ENCODE assay signal across 11 cellular contexts in the genomic region with DNA sequence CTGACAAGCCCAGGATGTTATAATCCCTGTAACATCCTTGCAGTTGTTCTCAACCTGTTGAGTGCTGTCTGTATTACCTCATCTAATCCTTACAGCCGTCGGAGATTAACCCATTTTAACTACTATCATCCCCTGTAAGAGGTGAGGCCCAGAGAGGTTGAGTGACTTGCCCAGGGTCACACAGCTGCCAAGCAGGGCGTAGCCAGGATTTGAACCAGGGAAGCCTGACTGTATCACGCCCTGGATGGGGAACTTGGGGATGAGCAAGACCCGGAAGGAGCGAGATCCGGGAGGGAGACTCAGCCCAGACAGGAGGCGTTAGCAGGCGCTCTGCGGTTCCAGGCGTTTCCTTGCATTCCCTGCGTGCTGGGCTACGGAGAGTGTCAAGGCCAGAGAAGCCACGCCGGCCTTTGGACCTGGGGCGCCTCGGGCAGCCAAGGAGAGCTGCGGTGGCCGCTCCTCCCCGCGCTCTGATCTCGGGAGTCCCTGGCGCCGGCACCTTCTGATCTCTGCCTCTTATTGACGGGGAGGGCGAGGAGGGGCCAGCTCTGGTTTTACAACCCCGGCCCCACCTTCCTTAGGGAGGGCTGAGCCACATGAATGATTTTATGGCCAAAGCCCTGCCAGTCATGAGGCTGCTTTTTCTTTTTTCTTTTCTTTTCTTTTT. TPM values are rescaled to one million over a fixed set of nuclear protein-coding genes. Genes with fewer than 3 reads are reported as not detected.
DNase-seq lines count a peak whose midpoint lies in the region; ATAC-seq and TF ChIP-seq lines count a peak whose summit lies in the region.
"Had no signal": no experiment of that assay in that cellular context is flagged by ENCODE, and none has a peak within 500 bp of the region (broad histone marks: within the 10 kb centered on the region; RNA-seq: fewer than 3 reads in every experiment).

No MANE protein-coding gene starts in this region.

- intact Hi-C loops in lower leg skin (cut with DNase I; ENCODE audit: low total_unique reads) = no loop called here

- peak; percentile 86 for DNase-seq in ACHN
- peak; percentile 100 for DNase-seq in HT-29 (ENCODE audit: low spot score)
- no peak for DNase-seq in coronary artery (ENCODE audit: low spot score)
- DNase-seq in lower leg skin (ENCODE audit: low spot score in 2 of 2) = peak; percentile 37 to 90
- DNase-seq in occipital lobe (lab: John Stamatoyannopoulos, UW) = no peak
- DNase-seq in NCI-H1694 (lab: John Stamatoyannopoulos, UW) = no peak
- no peak for DNase-seq in activated CD8-positive, alpha-beta memory T cell treated with anti-CD3 and anti-CD28 coated beads, Interleukin-2, amount 10 ng/mL, durations not matched to agents 7 days and 5 days
- DNase-seq: activated T-cell treated with anti-CD3 and anti-CD28 coated beads, Interleukin-2, amount 50 U/mL, for 4 hours; hippocampal formation had no signal

- no peak overlapping the region for H3K27ac ChIP-seq in coronary artery
- H3K27ac ChIP-seq: C4-2B had no signal

- H3K4me3 ChIP-seq in coronary artery (peak overlapping the region; percentile 25), lower leg skin (ENCODE audit: low read depth, poor library complexity, severe bottlenecking) (no peak overlapping the region)

- no peak for TF ChIP-seq CTCF in coronary artery (IDR thresholded peaks at IDR 0.05)
- peak in 1 of 3 donors; percentile 11 for TF ChIP-seq CTCF in lower leg skin (IDR thresholded peaks at IDR 0.05)

- no peaks in the 10 kb centered on the region for H3K9me3 Mint-ChIP-seq in activated CD8-positive, alpha-beta memory T cell treated with anti-CD3 and anti-CD28 coated beads, Interleukin-2, amount 10 ng/mL, durations not matched to agents 7 days and 5 days (ENCODE audit: low read depth)
- H3K9me3 Mint-ChIP-seq: activated T-cell treated with anti-CD3 and anti-CD28 coated beads, Interleukin-2, amount 50 U/mL, for 4 hours had no signal

- no peaks in the 10 kb centered on the region for H3K36me3 Mint-ChIP-seq in activated CD8-positive, alpha-beta memory T cell treated with anti-CD3 and anti-CD28 coated beads, Interleukin-2, amount 10 ng/mL, durations not matched to agents 7 days and 5 days

- CTCF ChIA-PET in activated CD8-positive, alpha-beta memory T cell treated with anti-CD3 and anti-CD28 coated beads, Interleukin-2, amount 10 ng/mL, durations not matched to agents 7 days and 5 days (lab: Charles Lee) = no interaction called here

- H3K27me3 Mint-ChIP-seq in activated CD8-positive, alpha-beta memory T cell treated with anti-CD3 and anti-CD28 coated beads, Interleukin-2, amount 10 ng/mL, durations not matched to agents 7 days and 5 days = peaks cover 16% of the 10 kb centered on the region

- no peaks in the 10 kb centered on the region for H3K4me1 Mint-ChIP-seq in activated CD8-positive, alpha-beta memory T cell treated with anti-CD3 and anti-CD28 coated beads, Interleukin-2, amount 10 ng/mL, durations not matched to agents 7 days and 5 days

- ATAC-seq in HG03442 (IDR thresholded peaks at IDR 0.05; ENCODE audit: unreplicated experiment) = no peak
- no peak for ATAC-seq in activated CD8-positive, alpha-beta memory T cell treated with anti-CD3 and anti-CD28 coated beads, Interleukin-2, amount 10 ng/mL, durations not matched to agents 7 days and 5 days
- ATAC-seq: activated T-cell treated with anti-CD3 and anti-CD28 coated beads, Interleukin-2, amount 50 U/mL, for 4 hours had no signal

- H3K4me3 Mint-ChIP-seq in activated CD8-positive, alpha-beta memory T cell treated with anti-CD3 and anti-CD28 coated beads, Interleukin-2, amount 10 ng/mL, durations not matched to agents 7 days and 5 days = no peak overlapping the region
- H3K4me3 Mint-ChIP-seq: activated T-cell treated with anti-CD3 and anti-CD28 coated beads, Interleukin-2, amount 50 U/mL, for 4 hours had no signal

- in situ Hi-C loops in ACHN (cut with HindIII; ENCODE audit: low pct_ligation_motif_present, low pct_unique_long_range_greater_than_20kb, low sequenced_read_pairs) = no loop called here

- WGBS in lower leg skin, 2 donors = 9 to 11% methylated on average over 23 to 27 of the region's 27 CpGs

- no peak overlapping the region for H3K27ac Mint-ChIP-seq in activated CD8-positive, alpha-beta memory T cell treated with anti-CD3 and anti-CD28 coated beads, Interleukin-2, amount 10 ng/mL, durations not matched to agents 7 days and 5 days

- TF ChIP-seq POLR2A in lower leg skin (IDR thresholded peaks at IDR 0.05) = no peak

RNA-seq across cellular contexts. Expression of gene SULT2B1, which starts 6.2 kb away (rescaled TPM):
- 48.6 and 55.3 TPM in 2 replicates for total RNA-seq in HT-29 (2014; rRNA removed; shearing (Covaris generic))
- 100 to 1,000 TPM; 119 to 191 (median 166) TPM for total RNA-seq in lower leg skin
- total RNA-seq in occipital lobe = not detected
- not detected for total RNA-seq in activated CD8-positive, alpha-beta memory T cell treated with anti-CD3 and anti-CD28 coated beads, Interleukin-2, amount 10 ng/mL, durations not matched to agents 7 days and 5 days
- total RNA-seq: activated T-cell treated with anti-CD3 and anti-CD28 coated beads, Interleukin-2, amount 50 U/mL, for 4 hours had no signal

RNA-seq across cellular contexts. Expression of gene LMTK3, which starts 46.5 kb away (rescaled TPM):
- 11.4 and 12.2 TPM in 2 replicates for total RNA-seq in HT-29 (2014; rRNA removed; shearing (Covaris generic))
- total RNA-seq in lower leg skin (1 to 10 TPM; 5.3 to 6.7 (median 5.8) TPM), occipital lobe (9.5 TPM)
- 1 to 10 TPM; 3.5 to 5.3 TPM for total RNA-seq in activated CD8-positive, alpha-beta memory T cell treated with anti-CD3 and anti-CD28 coated beads, Interleukin-2, amount 10 ng/mL, durations not matched to agents 7 days and 5 days

RNA-seq across cellular contexts. Expression of gene SPACA4, which starts 48.4 kb away (rescaled TPM):
- total RNA-seq in HT-29 (2014; rRNA removed; shearing (Covaris generic)) = 2.3 and 3.4 TPM in 2 replicates
- total RNA-seq in lower leg skin = 1 to 10 TPM in 2 of 4 donors, not detected in 2; 1.7 to 2.1 TPM
- total RNA-seq in occipital lobe = not detected
- not detected for total RNA-seq in activated CD8-positive, alpha-beta memory T cell treated with anti-CD3 and anti-CD28 coated beads, Interleukin-2, amount 10 ng/mL, durations not matched to agents 7 days and 5 days
- total RNA-seq: activated T-cell treated with anti-CD3 and anti-CD28 coated beads, Interleukin-2, amount 50 U/mL, for 4 hours had no signal

RNA-seq across cellular contexts. Expression of gene FAM83E, which starts 56.7 kb away (rescaled TPM):
- total RNA-seq in HT-29 (2014; rRNA removed; shearing (Covaris generic)) = 15.9 and 18.5 TPM in 2 replicates
- 1 to 10 TPM in 2 of 4 donors, under 1 TPM in 2; 0.53 to 8.2 (median 3.8) TPM for total RNA-seq in lower leg skin
- 0.47 TPM for total RNA-seq in occipital lobe
- total RNA-seq in activated CD8-positive, alpha-beta memory T cell treated with anti-CD3 and anti-CD28 coated beads, Interleukin-2, amount 10 ng/mL, durations not matched to agents 7 days and 5 days = 1 to 10 TPM; 2.8 to 4.1 TPM

Comparison
In these comparisons a context has a peak if more than half of its experiments do, and no peak if none do; other contexts are left out.
1. DNase-seq: peak in ACHN (single experiment), HT-29 (single experiment) and lower leg skin (2 of 2); none in coronary artery (single experiment), occipital lobe (single experiment), NCI-H1694 (single experiment) and activated CD8-positive, alpha-beta memory T cell treated with anti-CD3 and anti-CD28 coated beads, Interleukin-2, amount 10 ng/mL, durations not matched to agents 7 days and 5 days (single experiment).
2. RNA of gene SULT2B1, which starts 6.2 kb away (total RNA-seq): 119 to 191 TPM in lower leg skin and 48.6 to 55.3 TPM in HT-29; not detected in occipital lobe (single experiment) and not detected in activated CD8-positive, alpha-beta memory T cell treated with anti-CD3 and anti-CD28 coated beads, Interleukin-2, amount 10 ng/mL, durations not matched to agents 7 days and 5 days; every median in the first group is over 10 times any median in the second.